In genomic region chr12:121799842-121800693, GRCh38 we compare ENCODE assay signal across 8 cellular contexts. TPM values are rescaled to one million over a fixed set of nuclear protein-coding genes. Genes with fewer than 3 reads are reported as not detected.
A peak's percentile ranks its signal among the peaks of the same experiment; 100 is the strongest.
DNase-seq lines count a peak whose midpoint lies in the region; ATAC-seq, FAIRE-seq and TF ChIP-seq lines count a peak whose summit lies in the region.

No MANE protein-coding gene starts in this region.

- CTCF ChIA-PET in A549 (lab: Yijun Ruan, JAX), result interaction anchor here (9.2 to 72.2 kb wide), 3 partner anchors 10 to 90 kb away, joined by 195 to 2657 read pairs (median 2657); partner anchors contain the start of genes PSMD9, RHOF and SETD1B

- H3K4me1 ChIP-seq in A549 (peaks cover 59% of the 10 kb centered on the region), left ventricle myocardium inferior (peaks cover 78% of the 10 kb centered on the region)

- no peak; the same call in 1 of the 2 replicates for TF ChIP-seq POLR2A in A549 (IDR thresholded peaks at IDR 0.05; ENCODE audit: low read length)

- FAIRE-seq in A549 (lab: Jason Lieb, UNC), result no peak

- peak; percentile 19 to 39 for ATAC-seq in A549
- peak; percentile 32 for ATAC-seq in GM18498 (IDR thresholded peaks at IDR 0.05; ENCODE audit: unreplicated experiment)
- no peak for ATAC-seq in GM21381 (IDR thresholded peaks at IDR 0.05; ENCODE audit: unreplicated experiment)

- POLR2A ChIA-PET in A549 (lab: Yijun Ruan, JAX), result interaction anchor here (1.1 to 3.0 kb wide), 5 partner anchors 11 to 174 kb away, joined by 3 to 10 read pairs (median 4); partner anchors contain the start of genes ORAI1 and PSMD9

- H3K9me3 ChIP-seq in A549 (no peaks in the 10 kb centered on the region), left ventricle myocardium inferior (replicated peaks) (no peaks in the 10 kb centered on the region)

- H3K4me3 ChIP-seq in A549 (peak overlapping the region; percentile 60), LNCaP clone FGC (ENCODE audit: low read depth, low read length) (peak overlapping the region; percentile 59), left ventricle myocardium inferior (peak overlapping the region; percentile 81)

- WGBS in A549 (ENCODE audit: missing lambda C conversion rate), result 3% methylated on average over 11 of the region's 84 CpGs

- peaks cover 9% of the 10 kb centered on the region for H3K36me3 ChIP-seq in left ventricle myocardium inferior

- H3K4me2 ChIP-seq in A549, result peak overlapping the region; percentile 78

- no peaks in the 10 kb centered on the region for H3K27me3 ChIP-seq in left ventricle myocardium inferior (ENCODE audit: low read depth)

- TF ChIP-seq RAD21 in A549 (conservative IDR thresholded peaks at IDR 0.05 in 1 of 2, IDR thresholded peaks at IDR 0.05 in 1 of 2), result no peak

- intact Hi-C loops in left ventricle myocardium inferior (cut with micrococcal nuclease) (no loop called here), posterior cingulate gyrus (cut with DNase I) (no loop called here)

- TF ChIP-seq EP300 in A549 (IDR thresholded peaks at IDR 0.05), result peak; percentile 36 to 51; a peak in 2 of 5 replicates

- TF ChIP-seq CTCF in A549 (IDR thresholded peaks at IDR 0.05) (no peak), LNCaP clone FGC (IDR thresholded peaks at IDR 0.05; ENCODE audit: control insufficient read depth, extremely low read depth, insufficient read depth) (no peak), left ventricle myocardium inferior (IDR thresholded peaks at IDR 0.05; ENCODE audit: borderline replicate concordance) (peak; percentile 11)

- DNase-seq in A549 (ENCODE audit: low read depth in 1 of 2, low spot score in 1 of 2) (peak; percentile 91 to 94), LNCaP clone FGC (ENCODE audit: low read depth) (no peak), SW480 (ENCODE audit: low spot score) (peak; percentile 90), left ventricle myocardium inferior (peak; percentile 94), posterior cingulate gyrus (peak in 9 of 10 donors; percentile 59 to 95 (median 64))

- H3K27ac ChIP-seq in A549, result peak overlapping the region; percentile 100
- H3K27ac ChIP-seq in angular gyrus (ENCODE audit: low read depth, low read length), result peak overlapping the region; percentile 100
- peak overlapping the region; percentile 100 for H3K27ac ChIP-seq in left ventricle myocardium inferior (replicated peaks)

TF ChIP-seq in A549, 52 proteins besides CTCF, POLR2A, EP300 and RAD21:
- TF ChIP-seq JUN (IDR thresholded peaks at IDR 0.05) (peak; percentile 88 to 90), SREBF2 (IDR thresholded peaks at IDR 0.05) (no peak), JUNB (IDR thresholded peaks at IDR 0.05) (peak; percentile 49; the same call in 1 of the 2 replicates), EHF (CRISPR knock-in tag; IDR thresholded peaks at IDR 0.05) (peak; percentile 48), FOXS1 (CRISPR knock-in tag; IDR thresholded peaks at IDR 0.05) (no peak), NPAS2 (CRISPR knock-in tag; IDR thresholded peaks at IDR 0.05; ENCODE audit: borderline replicate concordance) (no peak), MAX (IDR thresholded peaks at IDR 0.05) (peak; percentile 53; the same call in 1 of the 2 replicates), FOSL2 (IDR thresholded peaks at IDR 0.05) (peak; percentile 52; the same call in 1 of the 2 replicates), FOSL2 (CRISPR knock-in tag; IDR thresholded peaks at IDR 0.05) (peak; percentile 93), MAZ (IDR thresholded peaks at IDR 0.05; ENCODE audit: borderline replicate concordance, low read depth, low read length) (0 out of 2 replicates have a peak, but pooled peaks have one; percentile 57), HDAC2 (IDR thresholded peaks at IDR 0.05) (no peak), HOXA7 (CRISPR knock-in tag; IDR thresholded peaks at IDR 0.05) (no peak), NFE2L2 (conservative IDR thresholded peaks at IDR 0.05; ENCODE audit: low read length) (no peak), TFCP2L1 (CRISPR knock-in tag; IDR thresholded peaks at IDR 0.05) (0 out of 2 replicates have a peak, but pooled peaks have one; percentile 58), TP53 (CRISPR knock-in tag; IDR thresholded peaks at IDR 0.05) (peak; percentile 90), ZSCAN20 (CRISPR knock-in tag; IDR thresholded peaks at IDR 0.05) (no peak; the same call in 1 of the 2 replicates), HOXB5 (CRISPR knock-in tag; IDR thresholded peaks at IDR 0.05) (peak; percentile 26; the same call in 1 of the 2 replicates), NR3C1 (IDR thresholded peaks at IDR 0.05) (no peak), HOXB13 (CRISPR knock-in tag; IDR thresholded peaks at IDR 0.05; ENCODE audit: low read depth) (no peak), BCL3 (IDR thresholded peaks at IDR 0.05) (peak; percentile 79)
- TF ChIP-seq, protein P1, sequence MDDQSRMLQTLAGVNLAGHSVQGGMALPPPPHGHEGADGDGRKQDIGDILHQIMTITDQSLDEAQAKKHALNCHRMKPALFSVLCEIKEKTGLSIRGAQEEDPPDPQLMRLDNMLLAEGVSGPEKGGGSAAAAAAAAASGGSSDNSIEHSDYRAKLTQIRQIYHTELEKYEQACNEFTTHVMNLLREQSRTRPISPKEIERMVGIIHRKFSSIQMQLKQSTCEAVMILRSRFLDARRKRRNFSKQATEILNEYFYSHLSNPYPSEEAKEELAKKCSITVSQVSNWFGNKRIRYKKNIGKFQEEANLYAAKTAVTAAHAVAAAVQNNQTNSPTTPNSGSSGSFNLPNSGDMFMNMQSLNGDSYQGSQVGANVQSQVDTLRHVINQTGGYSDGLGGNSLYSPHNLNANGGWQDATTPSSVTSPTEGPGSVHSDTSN (IDR thresholded peaks at IDR 0.05), result peak; percentile 50; the same call in 1 of the 2 replicates

RNA-seq across cellular contexts. Expression of gene SETD1B, which starts 3.7 kb away (rescaled TPM):
- polyA plus RNA-seq in A549 (2011; rRNA removed) (1.1 and 2.1 TPM in 2 replicates), A549 (2017; fragmentation: RNase III; extraction: RNeasy Plus Mini Kit Qiagen cat#74134 plus additional on column Dnase treatment) (7.4 to 8.6 TPM (median 8.0 TPM) in 3 replicates)
- polyA plus RNA-seq in A549 (2012; cell fraction: cytosol; rRNA removed), result 2.2 and 3.1 TPM in 2 replicates
- 6.5 and 9.1 TPM in 2 replicates for polyA plus RNA-seq in A549 (2012; cell fraction: nucleus; rRNA removed)
- 2.6 and 4.2 TPM in 2 replicates for polyA minus RNA-seq in A549 (2011; rRNA and poly(A)+ RNA removed)
- total RNA-seq in left ventricle myocardium inferior, result 7.9 TPM

RNA-seq across cellular contexts. Expression of gene RHOF, which starts 6.6 kb away (rescaled TPM):
- polyA plus RNA-seq in A549 (2011; rRNA removed) (47.1 and 48.0 TPM in 2 replicates), A549 (2017; fragmentation: RNase III; extraction: RNeasy Plus Mini Kit Qiagen cat#74134 plus additional on column Dnase treatment) (48.6 to 52.3 TPM (median 51.8 TPM) in 3 replicates)
- 84.7 and 94.6 TPM in 2 replicates for polyA plus RNA-seq in A549 (2012; cell fraction: cytosol; rRNA removed)
- polyA plus RNA-seq in A549 (2012; cell fraction: nucleus; rRNA removed), result 108 and 113 TPM in 2 replicates
- 88.9 and 139 TPM in 2 replicates for polyA minus RNA-seq in A549 (2011; rRNA and poly(A)+ RNA removed)
- 44.3 TPM for total RNA-seq in left ventricle myocardium inferior

RNA-seq across cellular contexts. Expression of gene HPD, which starts 58.6 kb away (rescaled TPM):
- polyA plus RNA-seq in A549 (2011; rRNA removed) (1.3 and 1.7 TPM in 2 replicates), A549 (2017; fragmentation: RNase III; extraction: RNeasy Plus Mini Kit Qiagen cat#74134 plus additional on column Dnase treatment) (1.8 to 2.6 TPM (median 2.0 TPM) in 3 replicates)
- polyA plus RNA-seq in A549 (2012; cell fraction: cytosol; rRNA removed), result 1.7 and 2.0 TPM in 2 replicates
- polyA plus RNA-seq in A549 (2012; cell fraction: nucleus; rRNA removed), result 0.98 and 1.4 TPM in 2 replicates
- 1.6 and 2.8 TPM in 2 replicates for polyA minus RNA-seq in A549 (2011; rRNA and poly(A)+ RNA removed)
- 1.3 TPM for total RNA-seq in left ventricle myocardium inferior
